In genomic region chr12:93785262-93786010, GRCh38 we compare ENCODE assay signal across 8 cellular contexts.
DNase-seq lines count a peak whose midpoint lies in the region; FAIRE-seq and TF ChIP-seq lines count a peak whose summit lies in the region.

No MANE protein-coding gene starts in this region.

- no peak for FAIRE-seq in urothelium cell line (lab: Jason Lieb, UNC)

- H3K27me3 Mint-ChIP-seq in nephron (ENCODE audit: low read depth): peaks cover 5% of the 10 kb centered on the region

- H3K36me3 Mint-ChIP-seq in nephron (ENCODE audit: low read depth): no peaks in the 10 kb centered on the region

- no peaks in the 10 kb centered on the region for H3K36me3 ChIP-seq in A673 (ENCODE audit: insufficient read depth, low read length, poor library complexity, severe bottlenecking)

- no TSS peak for BruUV-seq in A673 (replicated peaks; lab: Mats Ljungman, UMichigan)

- H3K4me1 ChIP-seq in A673 (ENCODE audit: insufficient read depth, low read length, poor library complexity, severe bottlenecking): peaks cover 22% of the 10 kb centered on the region

- CTCF ChIA-PET in A673 (lab: Charles Lee): interaction anchor here (0.5 kb wide), 1 partner anchor 421 kb away, joined by 3 read pairs; no protein-coding TSS in a partner anchor

- DNase-seq in A673 (ENCODE audit: low spot score) (peak; percentile 52), HS-27A (ENCODE audit: low read depth) (peak; percentile 88), epithelial cell of proximal tubule (ENCODE audit: low read depth) (peak; percentile 76), urothelium cell line (ENCODE audit: low spot score) (peak; percentile 75), epidermal melanocyte (ENCODE audit: insufficient read length, low spot score) (no peak), HuH-7.5 (ENCODE audit: low spot score) (no peak)
- DNase-seq in activated CD4-positive, alpha-beta T cell treated with anti-CD3 and anti-CD28 coated beads, Interleukin-2, amount 50 U/mL, for 4 hours: peak; percentile 33 to 50

- POLR2A ChIA-PET in A673 (lab: Charles Lee; ENCODE audit: low non-redundant PET): no interaction called here

- no peaks in the 10 kb centered on the region for H3K9me3 Mint-ChIP-seq in nephron

- TF ChIP-seq CTCF in A673 (conservative IDR thresholded peaks at IDR 0.05; ENCODE audit: low read depth, low read length): no peak
- no peak for TF ChIP-seq CTCF in epithelial cell of proximal tubule (conservative IDR thresholded peaks at IDR 0.05; ENCODE audit: low read depth, low read length)
- TF ChIP-seq CTCF in nephron (IDR thresholded peaks at IDR 0.05; ENCODE audit: unreplicated experiment in 3 of 3): no peak

- H3K27ac ChIP-seq in A673 (ENCODE audit: low read depth, low read length, poor library complexity, severe bottlenecking): no peak overlapping the region

- intact Hi-C loops in A673 (cut with micrococcal nuclease; ENCODE audit: unreplicated experiment): no loop called here

- peaks cover 42% of the 10 kb centered on the region for H3K4me1 Mint-ChIP-seq in nephron

- H3K27me3 ChIP-seq in A673 (replicated peaks; ENCODE audit: insufficient read depth, low read depth, low read length, poor library complexity): no peaks in the 10 kb centered on the region

- H3K9me3 ChIP-seq in A673 (ENCODE audit: low read depth, low read length, poor library complexity, severe bottlenecking): no peaks in the 10 kb centered on the region

- no peak overlapping the region for H3K4me3 Mint-ChIP-seq in nephron

- H3K27ac Mint-ChIP-seq in nephron: peak overlapping the region in 2 of 3 experiments; percentile 21 to 37

- H3K4me3 ChIP-seq in A673 (ENCODE audit: low read depth, low read length, poor library complexity, severe bottlenecking) (no peak overlapping the region), epithelial cell of proximal tubule (ENCODE audit: low read depth, low read length) (no peak overlapping the region)

Comparison
In these comparisons a context has a peak if more than half of its experiments do, and no peak if none do; other contexts are left out.
1. DNase-seq: peak in A673 (single experiment), HS-27A (single experiment), activated CD4-positive, alpha-beta T cell treated with anti-CD3 and anti-CD28 coated beads, Interleukin-2, amount 50 U/mL, for 4 hours (2 of 2), epithelial cell of proximal tubule (single experiment) and urothelium cell line (single experiment); none in epidermal melanocyte (single experiment) and HuH-7.5 (single experiment).